8 cellular contexts compared by ENCODE assay signal in genomic region chr2:65128297-65129190, GRCh38. TPM values are rescaled to one million over a fixed set of nuclear protein-coding genes. Genes with fewer than 3 reads are reported as not detected.
A peak's percentile ranks its signal among the peaks of the same experiment; 100 is the strongest.
DNase-seq lines count a peak whose midpoint lies in the region; ATAC-seq and TF ChIP-seq lines count a peak whose summit lies in the region.

No MANE protein-coding gene starts in this region.

- H3K79me2 ChIP-seq in Loucy (ENCODE audit: insufficient read depth, low read length): peaks cover 64% of the 10 kb centered on the region

- 2% methylated on average over 8 of the region's 8 CpGs for WGBS in liver

- peak overlapping the region; percentile 88 for H3K4me3 ChIP-seq in CD8-positive, alpha-beta T cell (ENCODE audit: low read depth, low read length)
- H3K4me3 ChIP-seq in Loucy (ENCODE audit: low read length, poor library complexity, severe bottlenecking): peak overlapping the region; percentile 80
- peak overlapping the region; percentile 99 for H3K4me3 ChIP-seq in astrocyte of the spinal cord (ENCODE audit: low read depth, low read length)
- H3K4me3 ChIP-seq in liver (ENCODE audit: low read depth in 1 of 3, low read length in 3 of 3): peak overlapping the region; percentile 93 to 99 (median 98)
- peak overlapping the region; percentile 89 to 90 for H3K4me3 ChIP-seq in tibial artery

- no peaks in the 10 kb centered on the region for H3K9me2 ChIP-seq in Loucy (replicated peaks; ENCODE audit: low read depth, low read length)

- no peak for DNase-seq in CD8-positive, alpha-beta T cell
- DNase-seq in astrocyte of the spinal cord (ENCODE audit: low read depth, low spot score) (peak; percentile 23), tibial artery (peak; percentile 67 to 74)

- H3K36me3 ChIP-seq in CD8-positive, alpha-beta T cell (ENCODE audit: insufficient read depth, low read length): no peaks in the 10 kb centered on the region
- H3K36me3 ChIP-seq in Loucy (ENCODE audit: insufficient read depth, low read length) (no peaks in the 10 kb centered on the region), liver (ENCODE audit: control insufficient read depth in 4 of 4, insufficient read depth in 3 of 4, low read depth in 1 of 4, low read length in 3 of 4) (no peaks in the 10 kb centered on the region), tibial artery (no peaks in the 10 kb centered on the region)

- peaks cover 16% of the 10 kb centered on the region for H3K36me3 Mint-ChIP-seq in CD8-positive, alpha-beta T cell

- CTCF ChIA-PET in CD8-positive, alpha-beta T cell (lab: Charles Lee): interaction anchor here (1.1 to 1.9 kb wide), 6 partner anchors 40 to 210 kb away, joined by 4 to 8 read pairs (median 4); no protein-coding TSS in a partner anchor

- no peaks in the 10 kb centered on the region for H3K9me3 Mint-ChIP-seq in CD8-positive, alpha-beta T cell

- H3K9ac ChIP-seq in Loucy (ENCODE audit: low read depth, low read length, poor library complexity, severe bottlenecking) (peak overlapping the region; percentile 89), liver (ENCODE audit: low read depth in 1 of 2, low read length in 2 of 2) (peak overlapping the region; percentile 76 to 100)

- H2AFZ ChIP-seq in Loucy (ENCODE audit: low read length): no peak overlapping the region

- H3K27ac Mint-ChIP-seq in CD8-positive, alpha-beta T cell: peak overlapping the region; percentile 98

- H3K9me3 ChIP-seq in CD8-positive, alpha-beta T cell (ENCODE audit: low read length): no peaks in the 10 kb centered on the region
- H3K9me3 ChIP-seq in Loucy (ENCODE audit: insufficient read depth, low read depth, low read length): no peaks in the 10 kb centered on the region
- no peaks in the 10 kb centered on the region for H3K9me3 ChIP-seq in liver (ENCODE audit: control insufficient read depth in 4 of 4, low read length in 3 of 4)
- H3K9me3 ChIP-seq in tibial artery: no peaks in the 10 kb centered on the region

- peak overlapping the region; percentile 99 for H3K4me3 Mint-ChIP-seq in CD8-positive, alpha-beta T cell

- no peaks in the 10 kb centered on the region for H3K27me3 ChIP-seq in CD8-positive, alpha-beta T cell (ENCODE audit: insufficient read depth, low read length)
- H3K27me3 ChIP-seq in Loucy (ENCODE audit: insufficient read depth, low read length, poor library complexity, severe bottlenecking): no peaks in the 10 kb centered on the region
- H3K27me3 ChIP-seq in liver (ENCODE audit: control insufficient read depth in 4 of 4, insufficient read depth in 4 of 4, low read length in 3 of 4): no peaks in the 10 kb centered on the region
- H3K27me3 ChIP-seq in tibial artery: no peaks in the 10 kb centered on the region

- no peaks in the 10 kb centered on the region for H3F3A ChIP-seq in Loucy (ENCODE audit: low read depth)

- H3K27ac ChIP-seq in CD8-positive, alpha-beta T cell (ENCODE audit: low read depth, low read length): no peak overlapping the region
- H3K27ac ChIP-seq in liver (ENCODE audit: low read depth in 1 of 2, low read length in 2 of 2) (peak overlapping the region; percentile 99 to 100), tibial artery (peak overlapping the region; percentile 99)

- TF ChIP-seq RAD21 in liver (IDR thresholded peaks at IDR 0.05): peak in 1 of 2 donors; percentile 14

- intact Hi-C loops in CD8-positive, alpha-beta T cell (cut with DNase I, micrococcal nuclease): loop anchor here (2.0 to 10.0 kb wide), 4 partner anchors 36 to 1288 kb away; partner anchors contain the start of genes PELI1 (in 1 of the 2), SPRED2 (in 1 of the 2) and UGP2 (in 1 of the 2)
- intact Hi-C loops in tibial artery (cut with DNase I; ENCODE audit: low total_unique reads): no loop called here

- no peak for ATAC-seq in CD8-positive, alpha-beta T cell
- ATAC-seq in GM19395 (IDR thresholded peaks at IDR 0.05; ENCODE audit: unreplicated experiment) (no peak), HG02981 (IDR thresholded peaks at IDR 0.05; ENCODE audit: unreplicated experiment) (no peak), HG02840 (IDR thresholded peaks at IDR 0.05; ENCODE audit: low FRiP score, unreplicated experiment) (no peak)

- POLR2A ChIA-PET in CD8-positive, alpha-beta T cell (lab: Charles Lee): interaction anchor here (0.9 to 2.4 kb wide), 5 partner anchors 22 to 604 kb away, joined by 3 to 51 read pairs (median 8); partner anchors contain the start of genes ACTR2, AFTPH and CEP68

- peaks cover 62% of the 10 kb centered on the region for H4K20me1 ChIP-seq in Loucy (ENCODE audit: insufficient read depth, low read length, poor library complexity, severe bottlenecking)

- in situ Hi-C loops in astrocyte of the spinal cord (cut with HindIII; ENCODE audit: low sequenced_read_pairs): no loop called here

- TF ChIP-seq CTCF in CD8-positive, alpha-beta T cell (IDR thresholded peaks at IDR 0.05): no peak
- TF ChIP-seq CTCF in Loucy (conservative IDR thresholded peaks at IDR 0.05; ENCODE audit: low read length) (no peak), astrocyte of the spinal cord (IDR thresholded peaks at IDR 0.05; ENCODE audit: low read depth, low read length) (no peak), liver (IDR thresholded peaks at IDR 0.05; ENCODE audit: low read depth, low read length, missing input control) (no peak), tibial artery (IDR thresholded peaks at IDR 0.05) (no peak)

- peak overlapping the region; percentile 84 for H3K4me2 ChIP-seq in Loucy (ENCODE audit: low read depth, low read length, poor library complexity, severe bottlenecking)

- no peaks in the 10 kb centered on the region for H3K27me3 Mint-ChIP-seq in CD8-positive, alpha-beta T cell (ENCODE audit: low read depth)

- H3K4me1 ChIP-seq in CD8-positive, alpha-beta T cell (ENCODE audit: insufficient read depth, low read length): peaks cover 43% of the 10 kb centered on the region
- H3K4me1 ChIP-seq in Loucy (ENCODE audit: insufficient read depth, low read length, poor library complexity, severe bottlenecking): peaks cover 30% of the 10 kb centered on the region
- H3K4me1 ChIP-seq in liver (ENCODE audit: control insufficient read depth in 4 of 4, insufficient read depth in 4 of 4, low read length in 3 of 4): peaks cover 17 to 37% (median 24%) of the 10 kb centered on the region in 4 donors
- H3K4me1 ChIP-seq in tibial artery: peaks cover 0 to 56% (median 28%) of the 10 kb centered on the region in 4 donors

- H3K4me1 Mint-ChIP-seq in CD8-positive, alpha-beta T cell (ENCODE audit: low read depth): peaks cover 51% of the 10 kb centered on the region

TF ChIP-seq in liver, 16 proteins besides CTCF, POLR2A, EP300 and RAD21 (continues in another document):
- TF ChIP-seq HNF4A (conservative IDR thresholded peaks at IDR 0.05) (peak; percentile 18 to 42), FOXA1 (IDR thresholded peaks at IDR 0.05) (no peak), EGR1 (IDR thresholded peaks at IDR 0.05; ENCODE audit: low read depth in 2 of 2) (peak; percentile 41 to 71), HNF4G (IDR thresholded peaks at IDR 0.05) (no peak), NR2F2 (IDR thresholded peaks at IDR 0.05) (no peak), YY1 (IDR thresholded peaks at IDR 0.05) (peak; percentile 70), FOXA2 (IDR thresholded peaks at IDR 0.05) (no peak), SP1 (IDR thresholded peaks at IDR 0.05) (peak; percentile 21), ZBTB33 (IDR thresholded peaks at IDR 0.05) (peak; percentile 46), ATF3 (IDR thresholded peaks at IDR 0.05) (peak; percentile 25)
- TF ChIP-seq, protein P1, sequence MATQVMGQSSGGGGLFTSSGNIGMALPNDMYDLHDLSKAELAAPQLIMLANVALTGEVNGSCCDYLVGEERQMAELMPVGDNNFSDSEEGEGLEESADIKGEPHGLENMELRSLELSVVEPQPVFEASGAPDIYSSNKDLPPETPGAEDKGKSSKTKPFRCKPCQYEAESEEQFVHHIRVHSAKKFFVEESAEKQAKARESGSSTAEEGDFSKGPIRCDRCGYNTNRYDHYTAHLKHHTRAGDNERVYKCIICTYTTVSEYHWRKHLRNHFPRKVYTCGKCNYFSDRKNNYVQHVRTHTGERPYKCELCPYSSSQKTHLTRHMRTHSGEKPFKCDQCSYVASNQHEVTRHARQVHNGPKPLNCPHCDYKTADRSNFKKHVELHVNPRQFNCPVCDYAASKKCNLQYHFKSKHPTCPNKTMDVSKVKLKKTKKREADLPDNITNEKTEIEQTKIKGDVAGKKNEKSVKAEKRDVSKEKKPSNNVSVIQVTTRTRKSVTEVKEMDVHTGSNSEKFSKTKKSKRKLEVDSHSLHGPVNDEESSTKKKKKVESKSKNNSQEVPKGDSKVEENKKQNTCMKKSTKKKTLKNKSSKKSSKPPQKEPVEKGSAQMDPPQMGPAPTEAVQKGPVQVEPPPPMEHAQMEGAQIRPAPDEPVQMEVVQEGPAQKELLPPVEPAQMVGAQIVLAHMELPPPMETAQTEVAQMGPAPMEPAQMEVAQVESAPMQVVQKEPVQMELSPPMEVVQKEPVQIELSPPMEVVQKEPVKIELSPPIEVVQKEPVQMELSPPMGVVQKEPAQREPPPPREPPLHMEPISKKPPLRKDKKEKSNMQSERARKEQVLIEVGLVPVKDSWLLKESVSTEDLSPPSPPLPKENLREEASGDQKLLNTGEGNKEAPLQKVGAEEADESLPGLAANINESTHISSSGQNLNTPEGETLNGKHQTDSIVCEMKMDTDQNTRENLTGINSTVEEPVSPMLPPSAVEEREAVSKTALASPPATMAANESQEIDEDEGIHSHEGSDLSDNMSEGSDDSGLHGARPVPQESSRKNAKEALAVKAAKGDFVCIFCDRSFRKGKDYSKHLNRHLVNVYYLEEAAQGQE (IDR thresholded peaks at IDR 0.05): no peak

RNA-seq across cellular contexts. Expression of gene RAB1A, which starts 1.4 kb away (rescaled TPM):
- total RNA-seq in CD8-positive, alpha-beta T cell: 100 to 1,000 TPM; 101 to 103 TPM
- total RNA-seq in liver: 10 to 100 TPM; 52.8 to 70.3 TPM
- 10 to 100 TPM; 85.3 to 89.7 TPM for polyA plus RNA-seq in liver

Comparison
In these comparisons a context has a peak if more than half of its experiments do, and no peak if none do; other contexts are left out.
1. DNase-seq: peak in astrocyte of the spinal cord (single experiment) and tibial artery (2 of 2); none in CD8-positive, alpha-beta T cell (0 of 7).
2. Peak in every context shown above with its lines, with median percentiles within 50 percentile points of each other: H3K4me3 ChIP-seq.